In the genomic region with DNA sequence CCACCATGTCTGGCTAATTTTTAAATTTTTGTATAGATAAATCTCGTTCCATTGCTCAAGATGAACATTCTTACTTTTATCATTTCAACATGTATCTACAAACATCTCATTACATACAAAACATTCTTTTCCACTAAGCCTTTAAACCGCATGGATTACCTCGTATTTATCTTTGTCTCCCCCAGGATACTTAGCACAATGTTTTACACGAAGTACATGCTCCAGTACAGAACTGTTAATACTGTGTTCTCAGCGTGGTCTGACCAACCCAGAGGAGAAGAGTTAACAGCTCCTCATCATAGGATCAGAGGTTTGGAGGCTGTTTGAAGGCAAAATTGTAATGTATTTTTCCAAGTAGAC, we compare ENCODE assay signal across 16 cellular contexts. TPM values are rescaled to one million over a fixed set of nuclear protein-coding genes. Genes with fewer than 3 reads are reported as not detected.
DNase-seq lines count a peak whose midpoint lies in the region; ATAC-seq and TF ChIP-seq lines count a peak whose summit lies in the region.
"Had no signal": no experiment of that assay in that cellular context is flagged by ENCODE, and none has a peak within 500 bp of the region (broad histone marks: within the 10 kb centered on the region; RNA-seq: fewer than 3 reads in every experiment).

No MANE protein-coding gene starts in this region.

- no peak for ATAC-seq in HG02763 (IDR thresholded peaks at IDR 0.05; ENCODE audit: unreplicated experiment)
- ATAC-seq: CD8-positive, alpha-beta T cell had no signal

- no peaks in the 10 kb centered on the region for H3K27me3 Mint-ChIP-seq in Calu3 (ENCODE audit: unreplicated experiment)
- peaks cover 8% of the 10 kb centered on the region for H3K27me3 Mint-ChIP-seq in endothelial cell (ENCODE audit: unreplicated experiment)
- no peaks in the 10 kb centered on the region for H3K27me3 Mint-ChIP-seq in progenitor cell of endocrine pancreas

- H3K36me3 Mint-ChIP-seq in Calu3 (ENCODE audit: insufficient read depth, unreplicated experiment) (no peaks in the 10 kb centered on the region), endothelial cell (ENCODE audit: low read depth, unreplicated experiment) (peaks cover 47% of the 10 kb centered on the region), progenitor cell of endocrine pancreas (ENCODE audit: insufficient read depth) (peaks cover 8% of the 10 kb centered on the region)

- TF ChIP-seq CTCF in Calu3 (IDR thresholded peaks at IDR 0.05; ENCODE audit: unreplicated experiment) (no peak), endothelial cell (IDR thresholded peaks at IDR 0.05; ENCODE audit: unreplicated experiment) (no peak), progenitor cell of endocrine pancreas (IDR thresholded peaks at IDR 0.05; ENCODE audit: unreplicated experiment) (no peak)

- H3K9me3 Mint-ChIP-seq in Calu3 (ENCODE audit: low read depth, unreplicated experiment) = no peaks in the 10 kb centered on the region
- no peaks in the 10 kb centered on the region for H3K9me3 Mint-ChIP-seq in endothelial cell (ENCODE audit: unreplicated experiment)
- H3K9me3 Mint-ChIP-seq in progenitor cell of endocrine pancreas (ENCODE audit: low read depth) = no peaks in the 10 kb centered on the region
- H3K9me3 Mint-ChIP-seq: CD8-positive, alpha-beta T cell had no signal

- DNase-seq in Calu3 = no peak
- DNase-seq in NCI-H82 treated with DMSO at 0.1 percent for 48 hours (lab: John Stamatoyannopoulos, UW; ENCODE audit: unreplicated experiment) = peak; percentile 24
- no peak for DNase-seq in endothelial cell (ENCODE audit: low spot score)
- no peak for DNase-seq in progenitor cell of endocrine pancreas (ENCODE audit: low spot score, unreplicated experiment)
- DNase-seq in RKO (ENCODE audit: low spot score) = no peak
- DNase-seq in activated CD8-positive, alpha-beta memory T cell treated with anti-CD3 and anti-CD28 coated beads, Interleukin-2, amount 50 U/mL, for 48 hours = no peak
- DNase-seq: CD8-positive, alpha-beta T cell; DMS79; H7; NCI-H187; NCI-H2107; NCI-H510A; NCI-H748 treated with DMSO at 0.1 percent for 48 hours; OCI-M1; SIG-M5 had no signal

- intact Hi-C loops in Calu3 (cut with micrococcal nuclease; ENCODE audit: unreplicated experiment) = no loop called here

- CTCF ChIA-PET in Calu3 (lab: Charles Lee) = interaction anchor here (1.4 kb wide), 1 partner anchor 43 kb away, joined by 3 read pairs; no protein-coding TSS in a partner anchor

- H3K4me1 Mint-ChIP-seq in Calu3 (ENCODE audit: low read depth, unreplicated experiment) (peaks cover 25% of the 10 kb centered on the region), endothelial cell (ENCODE audit: unreplicated experiment) (peaks cover 80% of the 10 kb centered on the region), progenitor cell of endocrine pancreas (ENCODE audit: low read depth) (peaks cover 15% of the 10 kb centered on the region)

- no peak overlapping the region for H3K27ac Mint-ChIP-seq in Calu3 (ENCODE audit: unreplicated experiment)
- no peak overlapping the region for H3K27ac Mint-ChIP-seq in endothelial cell (ENCODE audit: unreplicated experiment)
- peak overlapping the region; percentile 25 for H3K27ac Mint-ChIP-seq in progenitor cell of endocrine pancreas
- H3K27ac Mint-ChIP-seq: CD8-positive, alpha-beta T cell had no signal

- BruUV-seq in Calu3 (replicated peaks; lab: Mats Ljungman, UMichigan) = no TSS peak

- H3K4me3 Mint-ChIP-seq in Calu3 (ENCODE audit: low read depth, unreplicated experiment) (peak overlapping the region; percentile 24), endothelial cell (ENCODE audit: unreplicated experiment) (peak overlapping the region; percentile 23), progenitor cell of endocrine pancreas (ENCODE audit: low read depth) (no peak overlapping the region)
- H3K4me3 Mint-ChIP-seq: CD8-positive, alpha-beta T cell had no signal

RNA-seq across cellular contexts. Expression of a gene that starts 7.4 kb away (rescaled TPM):
- 24.4 and 33.9 TPM in 2 replicates for total RNA-seq in Calu3 (2022)
- 256 TPM for total RNA-seq in endothelial cell (ENCODE audit: unreplicated experiment)
- 62.2 and 62.7 TPM in 2 replicates for total RNA-seq in progenitor cell of endocrine pancreas

RNA-seq across cellular contexts. Expression of a gene that starts 29.0 kb away (rescaled TPM):
- total RNA-seq in Calu3 (2022) (101 and 106 TPM in 2 replicates), endothelial cell (ENCODE audit: unreplicated experiment) (57.8 TPM), progenitor cell of endocrine pancreas (123 and 127 TPM in 2 replicates)
